7 cellular contexts compared by ENCODE assay signal in the genomic region with DNA sequence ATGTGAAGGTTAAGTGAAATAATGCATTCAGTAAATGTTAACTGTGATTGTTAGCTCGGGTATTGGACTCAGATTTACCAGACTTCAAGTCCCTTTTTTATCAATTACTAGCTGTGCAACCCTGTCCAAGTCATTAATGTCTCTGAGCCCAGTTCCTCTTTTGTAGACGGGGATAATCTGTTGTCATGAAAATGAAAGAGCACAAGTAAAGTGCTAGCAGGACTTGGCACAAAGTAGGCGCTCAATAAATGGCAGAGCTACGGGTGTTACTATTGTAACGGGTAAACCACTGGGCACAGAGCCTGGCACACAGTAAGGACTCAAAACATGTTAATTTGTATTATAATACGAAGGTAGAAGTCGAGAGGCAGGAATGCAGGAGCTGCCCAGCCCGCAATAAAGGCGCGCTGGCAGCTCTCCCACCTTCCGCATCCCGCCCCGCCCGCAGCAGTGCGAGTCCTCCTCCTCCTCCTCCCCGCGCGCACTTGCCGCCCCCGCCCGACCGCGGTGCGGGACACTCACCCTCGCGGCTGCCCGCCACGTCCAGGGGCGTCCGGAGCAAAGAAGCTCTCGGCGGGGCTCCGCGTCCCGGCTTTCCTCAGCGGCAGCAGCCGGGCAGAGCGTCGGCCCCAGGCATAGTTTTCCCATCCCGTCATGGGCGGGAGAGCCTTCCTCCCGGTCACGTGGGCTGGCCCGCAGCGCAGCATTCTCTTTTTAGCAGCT. TPM values are rescaled to one million over a fixed set of nuclear protein-coding genes. Genes with fewer than 3 reads are reported as not detected.
DNase-seq lines count a peak whose midpoint lies in the region; TF ChIP-seq lines count a peak whose summit lies in the region.

Gene C1QTNF2 (minus strand): TSS at position 637 of the 723 bp plus-strand sequence. CDS start 15,615 bp downstream, outside the sequence.

- 5% methylated on average over 45 of the region's 45 CpGs for WGBS in HUES64

- H3K36me3 Mint-ChIP-seq in activated naive CD4-positive, alpha-beta T cell treated with anti-CD3 and anti-CD28 coated beads, Interleukin-2, amount 10 ng/mL, durations not matched to agents 7 days and 5 days = no peaks in the 10 kb centered on the region
- no peaks in the 10 kb centered on the region for H3K36me3 Mint-ChIP-seq in neural crest cell (ENCODE audit: low read depth)

- peak within 1 kb of the TSS; percentile 37 for H3K4me3 Mint-ChIP-seq in activated naive CD4-positive, alpha-beta T cell treated with anti-CD3 and anti-CD28 coated beads, Interleukin-2, amount 10 ng/mL, durations not matched to agents 7 days and 5 days
- peak within 1 kb of the TSS; percentile 73 for H3K4me3 Mint-ChIP-seq in neural crest cell

- H3K27me3 ChIP-seq in GM06990 (replicated peaks; ENCODE audit: control insufficient read depth, insufficient read depth, low read length) = peaks cover 2% of the 10 kb centered on the region; the same call in 1 of the 2 replicates
- H3K27me3 ChIP-seq in HUES64 (ENCODE audit: insufficient read depth, low read length) = peaks cover 39% of the 10 kb centered on the region

- H3K27ac ChIP-seq in HUES64 (ENCODE audit: low read depth, low read length) = no peak within 1 kb of the TSS

- CTCF ChIA-PET in activated naive CD4-positive, alpha-beta T cell treated with anti-CD3 and anti-CD28 coated beads, Interleukin-2, amount 10 ng/mL, durations not matched to agents 7 days and 5 days (lab: Charles Lee) = interaction anchor here (0.7 to 1.4 kb wide), 3 partner anchors 10 to 928 kb away, joined by 3 to 4 read pairs (median 3); no protein-coding TSS in a partner anchor

- H3K9me3 ChIP-seq in HUES64 (ENCODE audit: insufficient read depth, low read depth, low read length) = no peaks in the 10 kb centered on the region

- H3K27ac Mint-ChIP-seq in activated naive CD4-positive, alpha-beta T cell treated with anti-CD3 and anti-CD28 coated beads, Interleukin-2, amount 10 ng/mL, durations not matched to agents 7 days and 5 days = no peak within 1 kb of the TSS
- no peak within 1 kb of the TSS for H3K27ac Mint-ChIP-seq in neural crest cell (ENCODE audit: unreplicated experiment)

- H3K36me3 ChIP-seq in GM06990 (ENCODE audit: control insufficient read depth, insufficient read depth, low read length) = no peaks in the 10 kb centered on the region
- H3K36me3 ChIP-seq in HUES64 (ENCODE audit: insufficient read depth, low read length) = no peaks in the 10 kb centered on the region

- H3K4me3 ChIP-seq in GM06990 (replicated peaks; ENCODE audit: low read depth, low read length) (peak within 1 kb of the TSS; percentile 56), HUES64 (ENCODE audit: low read length) (peak within 1 kb of the TSS; percentile 55)

- DNase-seq in GM06990 (ENCODE audit: extremely low read depth, insufficient read length) = no peak
- DNase-seq in activated naive CD4-positive, alpha-beta T cell treated with anti-CD3 and anti-CD28 coated beads, Interleukin-2, amount 10 ng/mL, durations not matched to agents 7 days and 5 days = peak; percentile 32
- peak; percentile 34 for DNase-seq in foreskin melanocyte
- peak; percentile 31 for DNase-seq in neural crest cell (ENCODE audit: low read depth, low spot score)
- no peak for DNase-seq in activated CD4-positive, CD25-positive, alpha-beta regulatory T cell (lab: John Stamatoyannopoulos, UW)
- no peak for DNase-seq in COR-L47 (lab: John Stamatoyannopoulos, UW)

- H3K27me3 Mint-ChIP-seq in activated naive CD4-positive, alpha-beta T cell treated with anti-CD3 and anti-CD28 coated beads, Interleukin-2, amount 10 ng/mL, durations not matched to agents 7 days and 5 days = peaks cover 83% of the 10 kb centered on the region
- peaks cover 68% of the 10 kb centered on the region for H3K27me3 Mint-ChIP-seq in neural crest cell (ENCODE audit: low read depth)

- peaks cover 12% of the 10 kb centered on the region for H3K4me1 Mint-ChIP-seq in activated naive CD4-positive, alpha-beta T cell treated with anti-CD3 and anti-CD28 coated beads, Interleukin-2, amount 10 ng/mL, durations not matched to agents 7 days and 5 days
- H3K4me1 Mint-ChIP-seq in neural crest cell = peaks cover 14% of the 10 kb centered on the region

- H3K9ac ChIP-seq in HUES64 (ENCODE audit: low read depth, low read length) = 0 out of 2 replicates have a peak within 1 kb of the TSS, but pooled peaks have one; percentile 14

- H3K9me3 Mint-ChIP-seq in activated naive CD4-positive, alpha-beta T cell treated with anti-CD3 and anti-CD28 coated beads, Interleukin-2, amount 10 ng/mL, durations not matched to agents 7 days and 5 days = no peaks in the 10 kb centered on the region
- H3K9me3 Mint-ChIP-seq in neural crest cell = no peaks in the 10 kb centered on the region

- no peak for TF ChIP-seq CTCF in GM06990 (IDR thresholded peaks at IDR 0.05; ENCODE audit: insufficient read depth, low read length, poor library complexity, severe bottlenecking)
- no peak for TF ChIP-seq CTCF in neural crest cell (conservative IDR thresholded peaks at IDR 0.05)

- H3K4me1 ChIP-seq in HUES64 (ENCODE audit: insufficient read depth, low read length) = 0 out of 2 replicates have a peak, but pooled peaks cover 4% of the 10 kb centered on the region

RNA-seq across cellular contexts. Expression of gene C1QTNF2, which starts in this region (rescaled TPM):
- 0.50 TPM for polyA plus RNA-seq in HUES64 (2013, experiment 1 of 2)
- 0.57 TPM for polyA plus RNA-seq in HUES64 (2013, experiment 2 of 2)
- total RNA-seq in neural crest cell = 0.42 and 0.43 TPM in 2 replicates

Comparison
In these comparisons a context has a peak if more than half of its experiments do, and no peak if none do; other contexts are left out.
1. Peak in DNase-seq in neural crest cell; RNA of the gene not detected or under 1 TPM.
2. DNase-seq: peak in activated naive CD4-positive, alpha-beta T cell treated with anti-CD3 and anti-CD28 coated beads, Interleukin-2, amount 10 ng/mL, durations not matched to agents 7 days and 5 days (single experiment) and foreskin melanocyte (single experiment); none in GM06990 (single experiment), activated CD4-positive, CD25-positive, alpha-beta regulatory T cell (0 of 4) and COR-L47 (single experiment).